Comparison of ENCODE assay signal across 1 cellular context in genomic region chr3:77348244-77348855, GRCh38.
TF ChIP-seq lines count a peak whose summit lies in the region.

No MANE protein-coding gene starts in this region.

TF ChIP-seq in K562, 482 proteins besides CTCF, POLR2A, EP300 and RAD21 (continued from another document):
- peak; percentile 83; the same call in 1 of the 2 replicates for TF ChIP-seq CREB5 (CRISPR knock-in tag; IDR thresholded peaks at IDR 0.05)
- TF ChIP-seq FOXA1 (IDR thresholded peaks at IDR 0.05; ENCODE audit: borderline replicate concordance), result no peak
- TF ChIP-seq CBFA2T3 (IDR thresholded peaks at IDR 0.05), result peak; percentile 27; the same call in 1 of the 2 replicates
- TF ChIP-seq SMAD4 (CRISPR knock-in tag; conservative IDR thresholded peaks at IDR 0.05), result 0 out of 2 replicates have a peak, but pooled peaks have one; percentile 32
- TF ChIP-seq ZNF449 (CRISPR knock-in tag; IDR thresholded peaks at IDR 0.05), result peak; percentile 44; the same call in 1 of the 2 replicates
- 0 out of 2 replicates have a peak, but pooled peaks have one; percentile 64 for TF ChIP-seq MECOM (CRISPR knock-in tag; IDR thresholded peaks at IDR 0.05)
- no peak for TF ChIP-seq FOXJ3 (CRISPR knock-in tag; IDR thresholded peaks at IDR 0.05)
- TF ChIP-seq MBD1 (CRISPR knock-in tag; IDR thresholded peaks at IDR 0.05), result no peak
- TF ChIP-seq FOSL1 (tag; conservative IDR thresholded peaks at IDR 0.05), result 0 out of 2 replicates have a peak, but pooled peaks have one; percentile 19
- TF ChIP-seq ZNF77 (CRISPR knock-in tag; IDR thresholded peaks at IDR 0.05), result no peak
- peak; percentile 97 for TF ChIP-seq ESRRA (IDR thresholded peaks at IDR 0.05; ENCODE audit: borderline replicate concordance, low read depth)
- TF ChIP-seq CTBP1 (IDR thresholded peaks at IDR 0.05; ENCODE audit: borderline replicate concordance), result peak; percentile 72; the same call in 1 of the 2 replicates
- TF ChIP-seq NR4A1 (CRISPR knock-in tag; IDR thresholded peaks at IDR 0.05), result peak; percentile 31; the same call in 1 of the 2 replicates
- no peak for TF ChIP-seq NR4A1 (tag; IDR thresholded peaks at IDR 0.05)
- peak; percentile 78; the same call in 1 of the 2 replicates for TF ChIP-seq SMAD3 (CRISPR knock-in tag; conservative IDR thresholded peaks at IDR 0.05)
- TF ChIP-seq TSHZ1 (CRISPR knock-in tag; IDR thresholded peaks at IDR 0.05), result peak; percentile 71; the same call in 1 of the 2 replicates
- no peak for TF ChIP-seq NELFE (IDR thresholded peaks at IDR 0.05; ENCODE audit: insufficient read depth, insufficient read length)
- TF ChIP-seq TEAD1 (CRISPR knock-in tag; IDR thresholded peaks at IDR 0.05), result peak in 1 of 2 experiments; percentile 92; a peak in 1 of 4 replicates
- TF ChIP-seq GMEB1 (CRISPR knock-in tag; IDR thresholded peaks at IDR 0.05), result peak; percentile 69
- TF ChIP-seq ZNF395 (CRISPR knock-in tag; IDR thresholded peaks at IDR 0.05), result peak; percentile 80
- no peak for TF ChIP-seq PHTF2 (CRISPR knock-in tag; IDR thresholded peaks at IDR 0.05)
- no peak for TF ChIP-seq ZNF57 (CRISPR knock-in tag; IDR thresholded peaks at IDR 0.05)
- no peak for TF ChIP-seq ZBTB34 (CRISPR knock-in tag; IDR thresholded peaks at IDR 0.05)
- TF ChIP-seq ZNF165 (CRISPR knock-in tag; IDR thresholded peaks at IDR 0.05; ENCODE audit: borderline replicate concordance), result peak; percentile 82; the same call in 1 of the 2 replicates
- TF ChIP-seq ZNF589 (CRISPR knock-in tag; IDR thresholded peaks at IDR 0.05; ENCODE audit: low read depth), result peak; percentile 87
- TF ChIP-seq ZNF174 (CRISPR knock-in tag; IDR thresholded peaks at IDR 0.05), result no peak
- no peak for TF ChIP-seq TFAM (CRISPR knock-in tag; conservative IDR thresholded peaks at IDR 0.05)
